ENCODE assay signal across 2 cellular contexts in the genomic region with DNA sequence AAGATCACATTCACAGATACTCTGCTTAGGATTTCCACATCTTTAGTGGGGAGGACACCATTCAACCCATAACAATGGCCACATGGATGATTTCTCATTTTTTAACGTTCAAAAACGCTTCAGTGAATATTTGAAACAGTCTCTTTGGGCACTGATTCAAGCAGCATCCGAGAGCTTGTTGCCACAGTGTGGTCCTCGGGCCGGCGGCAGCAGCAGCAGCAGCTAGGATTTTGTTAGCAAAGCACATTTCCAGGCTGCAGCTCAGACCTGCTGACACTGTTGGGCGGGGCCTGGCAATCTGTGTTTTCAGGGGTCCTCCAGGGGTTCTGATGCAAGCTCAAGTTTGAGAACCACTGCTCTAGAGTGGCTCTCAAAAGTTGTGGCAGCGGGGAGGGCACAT.
TF ChIP-seq lines count a peak whose summit lies in the region.

No MANE protein-coding gene starts in this region.

TF ChIP-seq in GM23338, 12 proteins besides CTCF, POLR2A, EP300 and RAD21 (continues in another document):
- TF ChIP-seq CREB1 (CRISPR knock-in tag; IDR thresholded peaks at IDR 0.05; ENCODE audit: low read depth) (no peak), POLR2AphosphoS5 (IDR thresholded peaks at IDR 0.05; ENCODE audit: low read depth) (no peak), NANOG (IDR thresholded peaks at IDR 0.05; ENCODE audit: borderline replicate concordance) (no peak), STAT1 (IDR thresholded peaks at IDR 0.05; ENCODE audit: unreplicated experiment) (no peak), JUNB (IDR thresholded peaks at IDR 0.05; ENCODE audit: unreplicated experiment) (no peak), ZNF114 (CRISPR knock-in tag; IDR thresholded peaks at IDR 0.05) (no peak), EZH2 (IDR thresholded peaks at IDR 0.05; ENCODE audit: low read depth, unreplicated experiment) (no peak), ZNF331 (CRISPR knock-in tag; IDR thresholded peaks at IDR 0.05; ENCODE audit: low read depth) (no peak)
- TF ChIP-seq, protein P1, sequence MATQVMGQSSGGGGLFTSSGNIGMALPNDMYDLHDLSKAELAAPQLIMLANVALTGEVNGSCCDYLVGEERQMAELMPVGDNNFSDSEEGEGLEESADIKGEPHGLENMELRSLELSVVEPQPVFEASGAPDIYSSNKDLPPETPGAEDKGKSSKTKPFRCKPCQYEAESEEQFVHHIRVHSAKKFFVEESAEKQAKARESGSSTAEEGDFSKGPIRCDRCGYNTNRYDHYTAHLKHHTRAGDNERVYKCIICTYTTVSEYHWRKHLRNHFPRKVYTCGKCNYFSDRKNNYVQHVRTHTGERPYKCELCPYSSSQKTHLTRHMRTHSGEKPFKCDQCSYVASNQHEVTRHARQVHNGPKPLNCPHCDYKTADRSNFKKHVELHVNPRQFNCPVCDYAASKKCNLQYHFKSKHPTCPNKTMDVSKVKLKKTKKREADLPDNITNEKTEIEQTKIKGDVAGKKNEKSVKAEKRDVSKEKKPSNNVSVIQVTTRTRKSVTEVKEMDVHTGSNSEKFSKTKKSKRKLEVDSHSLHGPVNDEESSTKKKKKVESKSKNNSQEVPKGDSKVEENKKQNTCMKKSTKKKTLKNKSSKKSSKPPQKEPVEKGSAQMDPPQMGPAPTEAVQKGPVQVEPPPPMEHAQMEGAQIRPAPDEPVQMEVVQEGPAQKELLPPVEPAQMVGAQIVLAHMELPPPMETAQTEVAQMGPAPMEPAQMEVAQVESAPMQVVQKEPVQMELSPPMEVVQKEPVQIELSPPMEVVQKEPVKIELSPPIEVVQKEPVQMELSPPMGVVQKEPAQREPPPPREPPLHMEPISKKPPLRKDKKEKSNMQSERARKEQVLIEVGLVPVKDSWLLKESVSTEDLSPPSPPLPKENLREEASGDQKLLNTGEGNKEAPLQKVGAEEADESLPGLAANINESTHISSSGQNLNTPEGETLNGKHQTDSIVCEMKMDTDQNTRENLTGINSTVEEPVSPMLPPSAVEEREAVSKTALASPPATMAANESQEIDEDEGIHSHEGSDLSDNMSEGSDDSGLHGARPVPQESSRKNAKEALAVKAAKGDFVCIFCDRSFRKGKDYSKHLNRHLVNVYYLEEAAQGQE (IDR thresholded peaks at IDR 0.05; ENCODE audit: unreplicated experiment), result no peak
- TF ChIP-seq, protein P2, sequence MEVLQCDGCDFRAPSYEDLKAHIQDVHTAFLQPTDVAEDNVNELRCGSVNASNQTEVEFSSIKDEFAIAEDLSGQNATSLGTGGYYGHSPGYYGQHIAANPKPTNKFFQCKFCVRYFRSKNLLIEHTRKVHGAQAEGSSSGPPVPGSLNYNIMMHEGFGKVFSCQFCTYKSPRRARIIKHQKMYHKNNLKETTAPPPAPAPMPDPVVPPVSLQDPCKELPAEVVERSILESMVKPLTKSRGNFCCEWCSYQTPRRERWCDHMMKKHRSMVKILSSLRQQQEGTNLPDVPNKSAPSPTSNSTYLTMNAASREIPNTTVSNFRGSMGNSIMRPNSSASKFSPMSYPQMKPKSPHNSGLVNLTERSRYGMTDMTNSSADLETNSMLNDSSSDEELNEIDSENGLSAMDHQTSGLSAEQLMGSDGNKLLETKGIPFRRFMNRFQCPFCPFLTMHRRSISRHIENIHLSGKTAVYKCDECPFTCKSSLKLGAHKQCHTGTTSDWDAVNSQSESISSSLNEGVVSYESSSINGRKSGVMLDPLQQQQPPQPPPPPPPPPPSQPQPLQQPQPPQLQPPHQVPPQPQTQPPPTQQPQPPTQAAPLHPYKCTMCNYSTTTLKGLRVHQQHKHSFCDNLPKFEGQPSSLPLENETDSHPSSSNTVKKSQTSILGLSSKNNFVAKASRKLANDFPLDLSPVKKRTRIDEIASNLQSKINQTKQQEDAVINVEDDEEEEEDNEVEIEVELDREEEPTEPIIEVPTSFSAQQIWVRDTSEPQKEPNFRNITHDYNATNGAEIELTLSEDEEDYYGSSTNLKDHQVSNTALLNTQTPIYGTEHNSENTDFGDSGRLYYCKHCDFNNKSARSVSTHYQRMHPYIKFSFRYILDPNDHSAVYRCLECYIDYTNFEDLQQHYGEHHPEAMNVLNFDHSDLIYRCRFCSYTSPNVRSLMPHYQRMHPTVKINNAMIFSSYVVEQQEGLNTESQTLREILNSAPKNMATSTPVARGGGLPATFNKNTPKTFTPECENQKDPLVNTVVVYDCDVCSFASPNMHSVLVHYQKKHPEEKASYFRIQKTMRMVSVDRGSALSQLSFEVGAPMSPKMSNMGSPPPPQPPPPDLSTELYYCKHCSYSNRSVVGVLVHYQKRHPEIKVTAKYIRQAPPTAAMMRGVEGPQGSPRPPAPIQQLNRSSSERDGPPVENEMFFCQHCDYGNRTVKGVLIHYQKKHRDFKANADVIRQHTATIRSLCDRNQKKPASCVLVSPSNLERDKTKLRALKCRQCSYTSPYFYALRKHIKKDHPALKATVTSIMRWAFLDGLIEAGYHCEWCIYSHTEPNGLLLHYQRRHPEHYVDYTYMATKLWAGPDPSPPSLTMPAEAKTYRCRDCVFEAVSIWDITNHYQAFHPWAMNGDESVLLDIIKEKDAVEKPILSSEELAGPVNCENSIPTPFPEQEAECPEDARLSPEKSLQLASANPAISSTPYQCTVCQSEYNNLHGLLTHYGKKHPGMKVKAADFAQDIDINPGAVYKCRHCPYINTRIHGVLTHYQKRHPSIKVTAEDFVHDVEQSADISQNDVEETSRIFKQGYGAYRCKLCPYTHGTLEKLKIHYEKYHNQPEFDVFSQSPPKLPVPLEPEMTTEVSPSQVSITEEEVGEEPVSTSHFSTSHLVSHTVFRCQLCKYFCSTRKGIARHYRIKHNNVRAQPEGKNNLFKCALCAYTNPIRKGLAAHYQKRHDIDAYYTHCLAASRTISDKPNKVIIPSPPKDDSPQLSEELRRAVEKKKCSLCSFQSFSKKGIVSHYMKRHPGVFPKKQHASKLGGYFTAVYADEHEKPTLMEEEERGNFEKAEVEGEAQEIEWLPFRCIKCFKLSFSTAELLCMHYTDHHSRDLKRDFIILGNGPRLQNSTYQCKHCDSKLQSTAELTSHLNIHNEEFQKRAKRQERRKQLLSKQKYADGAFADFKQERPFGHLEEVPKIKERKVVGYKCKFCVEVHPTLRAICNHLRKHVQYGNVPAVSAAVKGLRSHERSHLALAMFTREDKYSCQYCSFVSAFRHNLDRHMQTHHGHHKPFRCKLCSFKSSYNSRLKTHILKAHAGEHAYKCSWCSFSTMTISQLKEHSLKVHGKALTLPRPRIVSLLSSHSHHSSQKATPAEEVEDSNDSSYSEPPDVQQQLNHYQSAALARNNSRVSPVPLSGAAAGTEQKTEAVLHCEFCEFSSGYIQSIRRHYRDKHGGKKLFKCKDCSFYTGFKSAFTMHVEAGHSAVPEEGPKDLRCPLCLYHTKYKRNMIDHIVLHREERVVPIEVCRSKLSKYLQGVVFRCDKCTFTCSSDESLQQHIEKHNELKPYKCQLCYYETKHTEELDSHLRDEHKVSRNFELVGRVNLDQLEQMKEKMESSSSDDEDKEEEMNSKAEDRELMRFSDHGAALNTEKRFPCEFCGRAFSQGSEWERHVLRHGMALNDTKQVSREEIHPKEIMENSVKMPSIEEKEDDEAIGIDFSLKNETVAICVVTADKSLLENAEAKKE (CRISPR knock-in tag; IDR thresholded peaks at IDR 0.05), result no peak

TF ChIP-seq in H1, 55 proteins besides CTCF, POLR2A, EP300 and RAD21:
- TF ChIP-seq CREB1 (IDR thresholded peaks at IDR 0.05) (no peak), BCL11A (IDR thresholded peaks at IDR 0.05; ENCODE audit: low read depth in 2 of 2, low read length in 2 of 2) (no peak), TEAD4 (IDR thresholded peaks at IDR 0.05; ENCODE audit: low read depth, low read length) (no peak), TCF12 (IDR thresholded peaks at IDR 0.05; ENCODE audit: low read depth, low read length) (no peak), RXRA (IDR thresholded peaks at IDR 0.05; ENCODE audit: insufficient read depth, low read depth, low read length) (no peak), SAP30 (IDR thresholded peaks at IDR 0.05; ENCODE audit: insufficient read depth, insufficient replicate concordance, low read length) (no peak), SP4 (IDR thresholded peaks at IDR 0.05; ENCODE audit: low read length) (no peak), JUND (IDR thresholded peaks at IDR 0.05; ENCODE audit: low read length) (no peak), SIN3A (conservative IDR thresholded peaks at IDR 0.05 in 1 of 2, IDR thresholded peaks at IDR 0.05 in 1 of 2; ENCODE audit: low read depth in 1 of 2, low read length in 2 of 2) (no peak), YY1 (IDR thresholded peaks at IDR 0.05; ENCODE audit: low read depth, low read length) (no peak), POLR2AphosphoS5 (IDR thresholded peaks at IDR 0.05; ENCODE audit: low read depth, low read length) (no peak), CEBPB (IDR thresholded peaks at IDR 0.05; ENCODE audit: low read depth, low read length) (no peak), MAFK (IDR thresholded peaks at IDR 0.05; ENCODE audit: low read depth, low read length) (no peak), EZH2 (IDR thresholded peaks at IDR 0.05; ENCODE audit: low read depth, low read length, severe bottlenecking) (no peak), RBBP5 (IDR thresholded peaks at IDR 0.05; ENCODE audit: borderline replicate concordance, low read depth, low read length) (no peak)
- TF ChIP-seq, protein P3, sequence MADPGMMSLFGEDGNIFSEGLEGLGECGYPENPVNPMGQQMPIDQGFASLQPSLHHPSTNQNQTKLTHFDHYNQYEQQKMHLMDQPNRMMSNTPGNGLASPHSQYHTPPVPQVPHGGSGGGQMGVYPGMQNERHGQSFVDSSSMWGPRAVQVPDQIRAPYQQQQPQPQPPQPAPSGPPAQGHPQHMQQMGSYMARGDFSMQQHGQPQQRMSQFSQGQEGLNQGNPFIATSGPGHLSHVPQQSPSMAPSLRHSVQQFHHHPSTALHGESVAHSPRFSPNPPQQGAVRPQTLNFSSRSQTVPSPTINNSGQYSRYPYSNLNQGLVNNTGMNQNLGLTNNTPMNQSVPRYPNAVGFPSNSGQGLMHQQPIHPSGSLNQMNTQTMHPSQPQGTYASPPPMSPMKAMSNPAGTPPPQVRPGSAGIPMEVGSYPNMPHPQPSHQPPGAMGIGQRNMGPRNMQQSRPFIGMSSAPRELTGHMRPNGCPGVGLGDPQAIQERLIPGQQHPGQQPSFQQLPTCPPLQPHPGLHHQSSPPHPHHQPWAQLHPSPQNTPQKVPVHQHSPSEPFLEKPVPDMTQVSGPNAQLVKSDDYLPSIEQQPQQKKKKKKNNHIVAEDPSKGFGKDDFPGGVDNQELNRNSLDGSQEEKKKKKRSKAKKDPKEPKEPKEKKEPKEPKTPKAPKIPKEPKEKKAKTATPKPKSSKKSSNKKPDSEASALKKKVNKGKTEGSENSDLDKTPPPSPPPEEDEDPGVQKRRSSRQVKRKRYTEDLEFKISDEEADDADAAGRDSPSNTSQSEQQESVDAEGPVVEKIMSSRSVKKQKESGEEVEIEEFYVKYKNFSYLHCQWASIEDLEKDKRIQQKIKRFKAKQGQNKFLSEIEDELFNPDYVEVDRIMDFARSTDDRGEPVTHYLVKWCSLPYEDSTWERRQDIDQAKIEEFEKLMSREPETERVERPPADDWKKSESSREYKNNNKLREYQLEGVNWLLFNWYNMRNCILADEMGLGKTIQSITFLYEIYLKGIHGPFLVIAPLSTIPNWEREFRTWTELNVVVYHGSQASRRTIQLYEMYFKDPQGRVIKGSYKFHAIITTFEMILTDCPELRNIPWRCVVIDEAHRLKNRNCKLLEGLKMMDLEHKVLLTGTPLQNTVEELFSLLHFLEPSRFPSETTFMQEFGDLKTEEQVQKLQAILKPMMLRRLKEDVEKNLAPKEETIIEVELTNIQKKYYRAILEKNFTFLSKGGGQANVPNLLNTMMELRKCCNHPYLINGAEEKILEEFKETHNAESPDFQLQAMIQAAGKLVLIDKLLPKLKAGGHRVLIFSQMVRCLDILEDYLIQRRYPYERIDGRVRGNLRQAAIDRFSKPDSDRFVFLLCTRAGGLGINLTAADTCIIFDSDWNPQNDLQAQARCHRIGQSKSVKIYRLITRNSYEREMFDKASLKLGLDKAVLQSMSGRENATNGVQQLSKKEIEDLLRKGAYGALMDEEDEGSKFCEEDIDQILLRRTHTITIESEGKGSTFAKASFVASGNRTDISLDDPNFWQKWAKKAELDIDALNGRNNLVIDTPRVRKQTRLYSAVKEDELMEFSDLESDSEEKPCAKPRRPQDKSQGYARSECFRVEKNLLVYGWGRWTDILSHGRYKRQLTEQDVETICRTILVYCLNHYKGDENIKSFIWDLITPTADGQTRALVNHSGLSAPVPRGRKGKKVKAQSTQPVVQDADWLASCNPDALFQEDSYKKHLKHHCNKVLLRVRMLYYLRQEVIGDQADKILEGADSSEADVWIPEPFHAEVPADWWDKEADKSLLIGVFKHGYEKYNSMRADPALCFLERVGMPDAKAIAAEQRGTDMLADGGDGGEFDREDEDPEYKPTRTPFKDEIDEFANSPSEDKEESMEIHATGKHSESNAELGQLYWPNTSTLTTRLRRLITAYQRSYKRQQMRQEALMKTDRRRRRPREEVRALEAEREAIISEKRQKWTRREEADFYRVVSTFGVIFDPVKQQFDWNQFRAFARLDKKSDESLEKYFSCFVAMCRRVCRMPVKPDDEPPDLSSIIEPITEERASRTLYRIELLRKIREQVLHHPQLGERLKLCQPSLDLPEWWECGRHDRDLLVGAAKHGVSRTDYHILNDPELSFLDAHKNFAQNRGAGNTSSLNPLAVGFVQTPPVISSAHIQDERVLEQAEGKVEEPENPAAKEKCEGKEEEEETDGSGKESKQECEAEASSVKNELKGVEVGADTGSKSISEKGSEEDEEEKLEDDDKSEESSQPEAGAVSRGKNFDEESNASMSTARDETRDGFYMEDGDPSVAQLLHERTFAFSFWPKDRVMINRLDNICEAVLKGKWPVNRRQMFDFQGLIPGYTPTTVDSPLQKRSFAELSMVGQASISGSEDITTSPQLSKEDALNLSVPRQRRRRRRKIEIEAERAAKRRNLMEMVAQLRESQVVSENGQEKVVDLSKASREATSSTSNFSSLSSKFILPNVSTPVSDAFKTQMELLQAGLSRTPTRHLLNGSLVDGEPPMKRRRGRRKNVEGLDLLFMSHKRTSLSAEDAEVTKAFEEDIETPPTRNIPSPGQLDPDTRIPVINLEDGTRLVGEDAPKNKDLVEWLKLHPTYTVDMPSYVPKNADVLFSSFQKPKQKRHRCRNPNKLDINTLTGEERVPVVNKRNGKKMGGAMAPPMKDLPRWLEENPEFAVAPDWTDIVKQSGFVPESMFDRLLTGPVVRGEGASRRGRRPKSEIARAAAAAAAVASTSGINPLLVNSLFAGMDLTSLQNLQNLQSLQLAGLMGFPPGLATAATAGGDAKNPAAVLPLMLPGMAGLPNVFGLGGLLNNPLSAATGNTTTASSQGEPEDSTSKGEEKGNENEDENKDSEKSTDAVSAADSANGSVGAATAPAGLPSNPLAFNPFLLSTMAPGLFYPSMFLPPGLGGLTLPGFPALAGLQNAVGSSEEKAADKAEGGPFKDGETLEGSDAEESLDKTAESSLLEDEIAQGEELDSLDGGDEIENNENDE (IDR thresholded peaks at IDR 0.05; ENCODE audit: insufficient replicate concordance, low read length), result no peak
- TF ChIP-seq, protein P4, sequence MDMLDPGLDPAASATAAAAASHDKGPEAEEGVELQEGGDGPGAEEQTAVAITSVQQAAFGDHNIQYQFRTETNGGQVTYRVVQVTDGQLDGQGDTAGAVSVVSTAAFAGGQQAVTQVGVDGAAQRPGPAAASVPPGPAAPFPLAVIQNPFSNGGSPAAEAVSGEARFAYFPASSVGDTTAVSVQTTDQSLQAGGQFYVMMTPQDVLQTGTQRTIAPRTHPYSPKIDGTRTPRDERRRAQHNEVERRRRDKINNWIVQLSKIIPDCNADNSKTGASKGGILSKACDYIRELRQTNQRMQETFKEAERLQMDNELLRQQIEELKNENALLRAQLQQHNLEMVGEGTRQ (IDR thresholded peaks at IDR 0.05; ENCODE audit: low read length), result no peak
- TF ChIP-seq, protein P5, sequence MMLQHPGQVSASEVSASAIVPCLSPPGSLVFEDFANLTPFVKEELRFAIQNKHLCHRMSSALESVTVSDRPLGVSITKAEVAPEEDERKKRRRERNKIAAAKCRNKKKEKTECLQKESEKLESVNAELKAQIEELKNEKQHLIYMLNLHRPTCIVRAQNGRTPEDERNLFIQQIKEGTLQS (IDR thresholded peaks at IDR 0.05; ENCODE audit: insufficient read depth, low read depth, low read length), result no peak
